ENCODE assay signal across 17 cellular contexts in genomic region chr18:9927392-9928063, GRCh38. TPM values are rescaled to one million over a fixed set of nuclear protein-coding genes. Genes with fewer than 3 reads are reported as not detected.
DNase-seq lines count a peak whose midpoint lies in the region; ATAC-seq and TF ChIP-seq lines count a peak whose summit lies in the region.
"Had no signal": no experiment of that assay in that cellular context is flagged by ENCODE, and none has a peak within 500 bp of the region (broad histone marks: within the 10 kb centered on the region; RNA-seq: fewer than 3 reads in every experiment).

No MANE protein-coding gene starts in this region.

- H3K27ac Mint-ChIP-seq in activated naive CD8-positive, alpha-beta T cell, result no peak overlapping the region
- H3K27ac Mint-ChIP-seq in activated naive CD8-positive, alpha-beta T cell treated with anti-CD3 and anti-CD28 coated beads for 36 hours, result no peak overlapping the region
- peak overlapping the region in 1 of 2 donors; percentile 22 for H3K27ac Mint-ChIP-seq in effector memory CD8-positive, alpha-beta T cell
- H3K27ac Mint-ChIP-seq: activated CD4-positive, alpha-beta T cell treated with anti-CD3 and anti-CD28 coated beads, Interleukin-2, amount 10 ng/mL, durations not matched to agents 7 days and 5 days; activated T-helper 1 cell treated with anti-CD3 and anti-CD28 coated beads, Interleukin-12 subunit alpha, Interleukin-12 subunit beta, Interleukin-2, Interleukin-4 antibody, amounts not matched to agents 30 ng/mL and 10 ng/mL and 1 ng/mL, durations not matched to agents 14 hours and 24 hours and 36 hours had no signal

- no peaks in the 10 kb centered on the region for H3K9me2 ChIP-seq in OCI-LY7 (ENCODE audit: insufficient read depth, low read length)

- H3K4me1 Mint-ChIP-seq in activated naive CD8-positive, alpha-beta T cell (ENCODE audit: low read depth), result peaks cover 89% of the 10 kb centered on the region
- peaks cover 74% of the 10 kb centered on the region for H3K4me1 Mint-ChIP-seq in activated naive CD8-positive, alpha-beta T cell treated with anti-CD3 and anti-CD28 coated beads for 36 hours
- peaks cover 34 to 52% of the 10 kb centered on the region in 2 donors for H3K4me1 Mint-ChIP-seq in effector memory CD8-positive, alpha-beta T cell (ENCODE audit: low read depth in 2 of 2)

- intact Hi-C loops in OCI-LY7 (cut with micrococcal nuclease; ENCODE audit: unreplicated experiment) (no loop called here), mucosa of descending colon (cut with DNase I, micrococcal nuclease) (loop anchor here in 1 of 2 donors (10.0 kb wide), 1 partner anchor 163 kb away; no protein-coding TSS in a partner anchor)

- H3F3A ChIP-seq in smooth muscle cell (ENCODE audit: low read depth), result no peaks in the 10 kb centered on the region

- no peak for DNase-seq in activated naive CD8-positive, alpha-beta T cell treated with anti-CD3 and anti-CD28 coated beads for 36 hours
- no peak for DNase-seq in OCI-LY7 (ENCODE audit: low spot score)
- DNase-seq in effector memory CD8-positive, alpha-beta T cell, result no peak
- no peak for DNase-seq in smooth muscle cell (lab: John Stamatoyannopoulos, UW; ENCODE audit: unreplicated experiment)
- no peak for DNase-seq in RPMI8226
- DNase-seq in mucosa of descending colon, result no peak
- DNase-seq: activated CD4-positive, alpha-beta T cell treated with anti-CD3 and anti-CD28 coated beads, Interleukin-2, amount 10 ng/mL, durations not matched to agents 7 days and 5 days; left lung; NCI-H2081 treated with DMSO at 0.1 percent for 48 hours; SHP77; stimulated activated CD4-positive, alpha-beta T cell treated with anti-CD3 and anti-CD28 coated beads, Interleukin-4, amount 100 ng/mL, for 24 hours; T-helper 9 cell had no signal

- H3K79me2 ChIP-seq in OCI-LY7 (ENCODE audit: insufficient read depth, low read depth, low read length) (peaks cover 100% of the 10 kb centered on the region), smooth muscle cell (ENCODE audit: low read depth) (peaks cover 100% of the 10 kb centered on the region)

- no peaks in the 10 kb centered on the region for H3K9me3 Mint-ChIP-seq in activated naive CD8-positive, alpha-beta T cell (ENCODE audit: low read depth)
- no peaks in the 10 kb centered on the region for H3K9me3 Mint-ChIP-seq in activated naive CD8-positive, alpha-beta T cell treated with anti-CD3 and anti-CD28 coated beads for 36 hours
- H3K9me3 Mint-ChIP-seq in effector memory CD8-positive, alpha-beta T cell, result no peaks in the 10 kb centered on the region
- H3K9me3 Mint-ChIP-seq: activated CD4-positive, alpha-beta T cell treated with anti-CD3 and anti-CD28 coated beads, Interleukin-2, amount 10 ng/mL, durations not matched to agents 7 days and 5 days; activated T-helper 1 cell treated with anti-CD3 and anti-CD28 coated beads, Interleukin-12 subunit alpha, Interleukin-12 subunit beta, Interleukin-2, Interleukin-4 antibody, amounts not matched to agents 30 ng/mL and 10 ng/mL and 1 ng/mL, durations not matched to agents 14 hours and 24 hours and 36 hours; nephron had no signal

- TF ChIP-seq CTCF in OCI-LY7 (conservative IDR thresholded peaks at IDR 0.05; ENCODE audit: low read length) (no peak), smooth muscle cell (IDR thresholded peaks at IDR 0.05; ENCODE audit: borderline replicate concordance, insufficient read depth, poor library complexity, severe bottlenecking) (no peak), mucosa of descending colon (IDR thresholded peaks at IDR 0.05) (no peak)

- H2AFZ ChIP-seq in OCI-LY7 (ENCODE audit: low read length) (no peak overlapping the region), smooth muscle cell (ENCODE audit: low read depth) (no peak overlapping the region)

- no peak overlapping the region for H3K9ac ChIP-seq in smooth muscle cell (ENCODE audit: low read depth)

- WGBS in smooth muscle cell (ENCODE audit: low lambda C conversion rate), result 77% methylated on average over 2 of the region's 2 CpGs

- H3K27ac ChIP-seq in OCI-LY7 (ENCODE audit: low read depth, low read length, poor library complexity, severe bottlenecking), result no peak overlapping the region
- peak overlapping the region; percentile 48 for H3K27ac ChIP-seq in smooth muscle cell (ENCODE audit: low read depth)
- H3K27ac ChIP-seq: left lung had no signal

- 0 out of 2 replicates have a peak, but pooled peaks cover 3% of the 10 kb centered on the region for H3K9me3 ChIP-seq in OCI-LY7 (ENCODE audit: low read length)
- no peaks in the 10 kb centered on the region for H3K9me3 ChIP-seq in smooth muscle cell (replicated peaks; ENCODE audit: low read depth)
- no peaks in the 10 kb centered on the region for H3K9me3 ChIP-seq in mucosa of descending colon
- H3K9me3 ChIP-seq: left lung, tibial nerve had no signal

- peak overlapping the region; percentile 33 for H3K4me3 Mint-ChIP-seq in activated naive CD8-positive, alpha-beta T cell
- H3K4me3 Mint-ChIP-seq in activated naive CD8-positive, alpha-beta T cell treated with anti-CD3 and anti-CD28 coated beads for 36 hours, result no peak overlapping the region
- H3K4me3 Mint-ChIP-seq in effector memory CD8-positive, alpha-beta T cell, result peak overlapping the region; percentile 31 to 45
- H3K4me3 Mint-ChIP-seq: activated CD4-positive, alpha-beta T cell treated with anti-CD3 and anti-CD28 coated beads, Interleukin-2, amount 10 ng/mL, durations not matched to agents 7 days and 5 days; activated T-helper 1 cell treated with anti-CD3 and anti-CD28 coated beads, Interleukin-12 subunit alpha, Interleukin-12 subunit beta, Interleukin-2, Interleukin-4 antibody, amounts not matched to agents 30 ng/mL and 10 ng/mL and 1 ng/mL, durations not matched to agents 14 hours and 24 hours and 36 hours; nephron had no signal

- ATAC-seq in effector memory CD8-positive, alpha-beta T cell (replicated peaks), result no peak
- no peak for ATAC-seq in mucosa of descending colon
- no peak for ATAC-seq in GM18517 (IDR thresholded peaks at IDR 0.05; ENCODE audit: unreplicated experiment)
- ATAC-seq: left lung had no signal

- H3K36me3 ChIP-seq in OCI-LY7 (ENCODE audit: insufficient read depth, low read length) (peaks cover 15% of the 10 kb centered on the region), smooth muscle cell (ENCODE audit: low read depth) (no peaks in the 10 kb centered on the region), mucosa of descending colon (ENCODE audit: low read depth) (no peaks in the 10 kb centered on the region)

- peak overlapping the region; percentile 51 for H3K4me2 ChIP-seq in OCI-LY7 (ENCODE audit: low read length)
- H3K4me2 ChIP-seq in smooth muscle cell, result peak overlapping the region; percentile 43

- H3K27me3 ChIP-seq in smooth muscle cell (ENCODE audit: low read depth), result no peaks in the 10 kb centered on the region
- H3K27me3 ChIP-seq: left lung, tibial nerve had no signal

- BruUV-seq in OCI-LY7 (replicated peaks; lab: Mats Ljungman, UMichigan), result no TSS peak

- H3K4me1 ChIP-seq in OCI-LY7 (ENCODE audit: insufficient read depth, low read length, poor library complexity, severe bottlenecking) (peaks cover 47% of the 10 kb centered on the region), smooth muscle cell (ENCODE audit: low read depth) (peaks cover 67% of the 10 kb centered on the region), mucosa of descending colon (ENCODE audit: low read depth) (peaks cover 33% of the 10 kb centered on the region)

- POLR2A ChIA-PET in OCI-LY7 (lab: Charles Lee), result interaction anchor here (0.8 to 2.4 kb wide), 5 partner anchors 12 to 30 kb away, joined by 3 to 11 read pairs (median 3); partner anchors contain the start of gene VAPA

- no peaks in the 10 kb centered on the region for H3K36me3 Mint-ChIP-seq in activated naive CD8-positive, alpha-beta T cell
- peaks cover 5% of the 10 kb centered on the region for H3K36me3 Mint-ChIP-seq in activated naive CD8-positive, alpha-beta T cell treated with anti-CD3 and anti-CD28 coated beads for 36 hours
- peaks cover 6% of the 10 kb centered on the region for H3K36me3 Mint-ChIP-seq in effector memory CD8-positive, alpha-beta T cell (ENCODE audit: insufficient read depth)

- CTCF ChIA-PET in OCI-LY7 (lab: Charles Lee; ENCODE audit: unreplicated experiment), result interaction anchor here (0.5 to 0.6 kb wide), 2 partner anchors 14 to 791 kb away, joined by 3 read pairs; partner anchors contain the start of genes ANKRD12 and VAPA

- H3K4me3 ChIP-seq in OCI-LY7 (ENCODE audit: low read depth, low read length, poor library complexity, severe bottlenecking) (peak overlapping the region; percentile 12), smooth muscle cell (no peak overlapping the region), mucosa of descending colon (no peak overlapping the region)
- H3K4me3 ChIP-seq: left lung, tibial nerve had no signal

- peaks cover 75% of the 10 kb centered on the region for H4K20me1 ChIP-seq in OCI-LY7 (ENCODE audit: insufficient read depth, low read length)
- peaks cover 100% of the 10 kb centered on the region for H4K20me1 ChIP-seq in smooth muscle cell (ENCODE audit: low read depth)

- H3K27me3 Mint-ChIP-seq in activated naive CD8-positive, alpha-beta T cell, result no peaks in the 10 kb centered on the region
- H3K27me3 Mint-ChIP-seq in activated naive CD8-positive, alpha-beta T cell treated with anti-CD3 and anti-CD28 coated beads for 36 hours, result no peaks in the 10 kb centered on the region
- H3K27me3 Mint-ChIP-seq in effector memory CD8-positive, alpha-beta T cell, result no peaks in the 10 kb centered on the region
- H3K27me3 Mint-ChIP-seq: activated CD4-positive, alpha-beta T cell treated with anti-CD3 and anti-CD28 coated beads, Interleukin-2, amount 10 ng/mL, durations not matched to agents 7 days and 5 days had no signal

RNA-seq across cellular contexts. Expression of gene VAPA, which starts 13.7 kb away (rescaled TPM):
- total RNA-seq in activated naive CD8-positive, alpha-beta T cell treated with anti-CD3 and anti-CD28 coated beads for 36 hours, result 100 to 1,000 TPM; 157 to 172 TPM
- 176 and 184 TPM in 2 replicates for total RNA-seq in OCI-LY7 (2014; rRNA removed; shearing (Covaris generic))
- total RNA-seq in OCI-LY7 (2022) (139 and 151 TPM in 2 replicates), smooth muscle cell (350 and 386 TPM in 2 replicates), mucosa of descending colon (100 to 1,000 TPM; 240 to 333 (median 273) TPM)
- 315 and 334 TPM in 2 replicates for polyA plus RNA-seq in smooth muscle cell

RNA-seq across cellular contexts. Expression of gene TXNDC2, which starts 41.8 kb away (rescaled TPM):
- not detected for total RNA-seq in activated naive CD8-positive, alpha-beta T cell treated with anti-CD3 and anti-CD28 coated beads for 36 hours
- total RNA-seq in OCI-LY7 (2014; rRNA removed; shearing (Covaris generic)), result not detected in 2 replicates
- total RNA-seq in OCI-LY7 (2022) (not detected in 2 replicates), smooth muscle cell (0.58 and 0.94 TPM in 2 replicates), mucosa of descending colon (under 1 TPM in 1 of 3 donors, not detected in 2; 0.28 TPM)
- 1.1 TPM in 1 of 2 replicates, not detected in the other for polyA plus RNA-seq in smooth muscle cell
- total RNA-seq: activated CD4-positive, alpha-beta T cell treated with anti-CD3 and anti-CD28 coated beads, Interleukin-2, amount 10 ng/mL, durations not matched to agents 7 days and 5 days had no signal
